Comparison of ENCODE assay signal across 1 cellular context in the genomic region with DNA sequence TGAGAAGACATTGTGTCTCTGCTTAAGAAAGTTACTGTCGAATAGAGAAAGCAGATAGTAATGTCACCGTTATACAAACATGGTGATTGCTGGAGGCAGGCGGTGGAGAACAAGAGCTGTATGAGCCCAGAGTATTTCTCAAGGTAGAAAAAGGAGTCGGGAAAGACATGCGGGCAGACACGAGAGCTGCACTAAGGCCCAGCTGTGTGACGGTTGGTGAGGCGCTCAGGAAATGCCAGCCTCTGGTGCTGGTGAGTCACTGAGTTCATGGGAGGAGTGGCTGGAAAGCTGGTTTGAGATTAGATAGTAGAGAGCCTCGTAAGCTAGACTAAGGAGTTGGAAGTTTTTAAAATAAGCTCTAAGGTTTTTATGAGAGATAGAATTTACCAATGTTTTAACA.
TF ChIP-seq lines count a peak whose summit lies in the region.

No MANE protein-coding gene starts in this region.

TF ChIP-seq in K562, 482 proteins besides CTCF, POLR2A, EP300 and RAD21 (continues in another document):
- TF ChIP-seq ZNF592 (IDR thresholded peaks at IDR 0.05) = peak; percentile 82; the same call in 1 of the 2 replicates
- TF ChIP-seq STAT5A (IDR thresholded peaks at IDR 0.05; ENCODE audit: borderline replicate concordance, low read length) = no peak
- TF ChIP-seq FOSL1 (tag; conservative IDR thresholded peaks at IDR 0.05) = peak; percentile 86
- no peak for TF ChIP-seq ZFP36 (IDR thresholded peaks at IDR 0.05; ENCODE audit: low read depth, low read length, partially characterized antibody)
- TF ChIP-seq JUND (IDR thresholded peaks at IDR 0.05; ENCODE audit: borderline replicate concordance, low read depth, low read length) = peak; percentile 84
- peak; percentile 71; the same call in 1 of the 3 replicates for TF ChIP-seq JUND (tag; IDR thresholded peaks at IDR 0.05; ENCODE audit: borderline replicate concordance, low read depth, low read length)
- TF ChIP-seq SMARCA4 (IDR thresholded peaks at IDR 0.05) = peak; percentile 49; the same call in 1 of the 2 replicates
- TF ChIP-seq, protein P1, sequence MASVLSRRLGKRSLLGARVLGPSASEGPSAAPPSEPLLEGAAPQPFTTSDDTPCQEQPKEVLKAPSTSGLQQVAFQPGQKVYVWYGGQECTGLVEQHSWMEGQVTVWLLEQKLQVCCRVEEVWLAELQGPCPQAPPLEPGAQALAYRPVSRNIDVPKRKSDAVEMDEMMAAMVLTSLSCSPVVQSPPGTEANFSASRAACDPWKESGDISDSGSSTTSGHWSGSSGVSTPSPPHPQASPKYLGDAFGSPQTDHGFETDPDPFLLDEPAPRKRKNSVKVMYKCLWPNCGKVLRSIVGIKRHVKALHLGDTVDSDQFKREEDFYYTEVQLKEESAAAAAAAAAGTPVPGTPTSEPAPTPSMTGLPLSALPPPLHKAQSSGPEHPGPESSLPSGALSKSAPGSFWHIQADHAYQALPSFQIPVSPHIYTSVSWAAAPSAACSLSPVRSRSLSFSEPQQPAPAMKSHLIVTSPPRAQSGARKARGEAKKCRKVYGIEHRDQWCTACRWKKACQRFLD (CRISPR knock-in tag; IDR thresholded peaks at IDR 0.05) = peak; percentile 53; the same call in 1 of the 2 replicates
- TF ChIP-seq RNF219 (CRISPR knock-in tag; IDR thresholded peaks at IDR 0.05) = no peak
- TF ChIP-seq TCF3 (CRISPR knock-in tag; IDR thresholded peaks at IDR 0.05) = peak; percentile 23; the same call in 1 of the 2 replicates
- peak in 1 of 2 experiments; percentile 29 for TF ChIP-seq E2F6 (IDR thresholded peaks at IDR 0.05; ENCODE audit: borderline replicate concordance in 1 of 2, extremely low read depth in 1 of 2, insufficient read depth in 1 of 2, insufficient read length in 1 of 2, low read depth in 1 of 2, low read length in 1 of 2, poor library complexity in 1 of 2, severe bottlenecking in 1 of 2)
- no peak for TF ChIP-seq PHF8 (IDR thresholded peaks at IDR 0.05; ENCODE audit: borderline replicate concordance, low read length)
- TF ChIP-seq NCOR1 (IDR thresholded peaks at IDR 0.05) = peak; percentile 26; the same call in 1 of the 2 replicates
- no peak for TF ChIP-seq ETV5 (CRISPR knock-in tag; IDR thresholded peaks at IDR 0.05; ENCODE audit: low read depth)
- TF ChIP-seq EGR1 (conservative IDR thresholded peaks at IDR 0.05) = no peak
- TF ChIP-seq EP400 (IDR thresholded peaks at IDR 0.05) = 0 out of 2 replicates have a peak, but pooled peaks have one; percentile 19
- peak; percentile 37; the same call in 1 of the 2 replicates for TF ChIP-seq SMAD4 (CRISPR knock-in tag; conservative IDR thresholded peaks at IDR 0.05)
- peak; percentile 67; the same call in 1 of the 2 replicates for TF ChIP-seq TFAP4 (CRISPR knock-in tag; IDR thresholded peaks at IDR 0.05; ENCODE audit: borderline replicate concordance)
- TF ChIP-seq ELF4 (CRISPR knock-in tag; IDR thresholded peaks at IDR 0.05) = 0 out of 2 replicates have a peak, but pooled peaks have one; percentile 59
- 0 out of 2 replicates have a peak, but pooled peaks have one; percentile 10 for TF ChIP-seq CBFA2T2 (conservative IDR thresholded peaks at IDR 0.05)
- TF ChIP-seq, protein P2, sequence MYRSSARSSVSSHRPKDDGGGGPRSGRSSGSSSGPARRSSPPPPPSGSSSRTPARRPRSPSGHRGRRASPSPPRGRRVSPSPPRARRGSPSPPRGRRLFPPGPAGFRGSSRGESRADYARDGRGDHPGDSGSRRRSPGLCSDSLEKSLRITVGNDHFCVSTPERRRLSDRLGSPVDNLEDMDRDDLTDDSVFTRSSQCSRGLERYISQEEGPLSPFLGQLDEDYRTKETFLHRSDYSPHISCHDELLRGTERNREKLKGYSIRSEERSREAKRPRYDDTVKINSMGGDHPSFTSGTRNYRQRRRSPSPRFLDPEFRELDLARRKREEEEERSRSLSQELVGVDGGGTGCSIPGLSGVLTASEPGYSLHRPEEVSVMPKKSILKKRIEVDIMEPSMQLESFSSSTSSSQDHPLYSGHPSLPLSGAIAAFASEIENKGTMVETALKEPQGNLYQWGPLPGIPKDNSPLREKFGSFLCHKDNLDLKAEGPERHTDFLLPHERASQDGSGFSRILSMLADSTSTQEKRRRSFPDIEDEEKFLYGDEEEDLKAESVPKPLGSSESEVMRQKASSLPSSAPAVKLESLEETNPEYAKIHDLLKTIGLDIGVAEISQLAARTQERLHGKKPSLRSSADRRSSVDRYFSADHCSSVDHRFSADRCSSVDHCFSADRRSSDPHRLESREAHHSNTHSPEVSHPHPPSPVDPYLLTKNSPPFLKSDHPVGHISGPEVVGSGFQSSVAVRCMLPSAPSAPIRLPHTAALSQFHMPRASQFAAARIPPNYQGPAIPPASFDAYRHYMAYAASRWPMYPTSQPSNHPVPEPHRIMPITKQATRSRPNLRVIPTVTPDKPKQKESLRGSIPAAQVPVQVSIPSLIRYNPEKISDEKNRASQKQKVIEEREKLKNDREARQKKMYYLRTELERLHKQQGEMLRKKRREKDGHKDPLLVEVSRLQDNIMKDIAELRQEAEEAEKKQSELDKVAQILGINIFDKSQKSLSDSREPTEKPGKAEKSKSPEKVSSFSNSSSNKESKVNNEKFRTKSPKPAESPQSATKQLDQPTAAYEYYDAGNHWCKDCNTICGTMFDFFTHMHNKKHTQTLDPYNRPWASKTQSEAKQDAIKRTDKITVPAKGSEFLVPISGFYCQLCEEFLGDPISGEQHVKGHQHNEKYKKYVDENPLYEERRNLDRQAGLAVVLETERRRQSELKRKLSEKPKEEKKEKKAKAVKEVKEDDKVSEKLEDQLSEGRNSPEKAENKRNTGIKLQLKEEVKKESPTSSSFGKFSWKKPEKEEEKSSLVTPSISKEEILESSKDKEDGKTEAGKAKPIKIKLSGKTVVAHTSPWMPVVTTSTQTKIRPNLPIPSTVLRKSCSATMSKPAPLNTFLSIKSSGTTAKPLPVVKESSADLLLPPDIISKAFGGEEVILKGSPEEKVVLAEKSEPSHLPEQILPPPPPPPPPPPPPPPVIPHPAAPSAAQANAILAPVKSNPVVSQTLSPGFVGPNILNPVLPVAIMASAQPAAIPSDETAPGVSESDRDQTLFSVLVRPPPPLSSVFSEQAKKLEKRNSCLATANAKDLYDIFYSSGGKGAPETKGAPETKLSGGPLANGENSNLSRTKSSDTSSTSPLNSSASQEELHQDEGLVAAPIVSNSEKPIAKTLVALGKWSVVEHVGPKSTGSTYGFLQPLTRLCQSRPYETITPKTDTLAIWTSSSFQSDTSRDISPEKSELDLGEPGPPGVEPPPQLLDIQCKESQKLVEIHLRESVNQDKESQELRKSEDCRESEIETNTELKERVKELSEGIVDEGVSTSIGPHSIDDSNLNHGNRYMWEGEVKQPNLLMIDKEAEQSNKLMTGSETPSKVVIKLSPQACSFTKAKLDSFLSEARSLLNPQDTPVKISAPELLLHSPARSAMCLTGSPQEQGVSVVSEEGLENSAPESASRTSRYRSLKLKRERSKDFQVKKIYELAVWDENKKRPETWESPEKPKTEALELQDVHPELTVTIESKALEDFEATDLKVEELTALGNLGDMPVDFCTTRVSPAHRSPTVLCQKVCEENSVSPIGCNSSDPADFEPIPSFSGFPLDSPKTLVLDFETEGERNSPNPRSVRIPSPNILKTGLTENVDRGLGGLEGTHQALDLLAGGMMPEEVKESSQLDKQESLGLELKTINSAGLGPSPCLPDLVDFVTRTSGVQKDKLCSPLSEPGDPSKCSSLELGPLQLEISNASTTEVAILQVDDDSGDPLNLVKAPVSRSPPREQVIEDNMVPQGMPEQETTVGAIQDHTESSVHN (IDR thresholded peaks at IDR 0.05; ENCODE audit: borderline replicate concordance in 1 of 2, low read depth in 1 of 2) = no peak
- TF ChIP-seq JUN (IDR thresholded peaks at IDR 0.05; ENCODE audit: borderline replicate concordance, low read depth, low read length) = peak; percentile 40; the same call in 1 of the 2 replicates
- TF ChIP-seq JUN (CRISPR knock-in tag; IDR thresholded peaks at IDR 0.05; ENCODE audit: borderline replicate concordance) = no peak
- TF ChIP-seq ZBTB17 (CRISPR knock-in tag; IDR thresholded peaks at IDR 0.05) = 0 out of 2 replicates have a peak, but pooled peaks have one; percentile 5
- TF ChIP-seq DMBX1 (CRISPR knock-in tag; IDR thresholded peaks at IDR 0.05; ENCODE audit: borderline replicate concordance) = peak; percentile 59; the same call in 1 of the 2 replicates
- TF ChIP-seq SP2 (IDR thresholded peaks at IDR 0.05; ENCODE audit: extremely low read depth, low read depth, low read length, poor library complexity, severe bottlenecking) = no peak
- TF ChIP-seq ZBTB11 (CRISPR knock-in tag; IDR thresholded peaks at IDR 0.05) = 0 out of 6 replicates have a peak, but pooled peaks of 1 of the 3 experiments have one; percentile 10
- 0 out of 2 replicates have a peak, but pooled peaks have one; percentile 26 for TF ChIP-seq CREM (IDR thresholded peaks at IDR 0.05; ENCODE audit: low read depth)
- TF ChIP-seq DPF2 (IDR thresholded peaks at IDR 0.05) = peak; percentile 56; the same call in 1 of the 2 replicates
- peak; percentile 64; the same call in 1 of the 2 replicates for TF ChIP-seq MYNN (IDR thresholded peaks at IDR 0.05)
- no peak for TF ChIP-seq MYNN (CRISPR knock-in tag; IDR thresholded peaks at IDR 0.05)
